ENCODE assay signal across 19 cellular contexts in the genomic region with DNA sequence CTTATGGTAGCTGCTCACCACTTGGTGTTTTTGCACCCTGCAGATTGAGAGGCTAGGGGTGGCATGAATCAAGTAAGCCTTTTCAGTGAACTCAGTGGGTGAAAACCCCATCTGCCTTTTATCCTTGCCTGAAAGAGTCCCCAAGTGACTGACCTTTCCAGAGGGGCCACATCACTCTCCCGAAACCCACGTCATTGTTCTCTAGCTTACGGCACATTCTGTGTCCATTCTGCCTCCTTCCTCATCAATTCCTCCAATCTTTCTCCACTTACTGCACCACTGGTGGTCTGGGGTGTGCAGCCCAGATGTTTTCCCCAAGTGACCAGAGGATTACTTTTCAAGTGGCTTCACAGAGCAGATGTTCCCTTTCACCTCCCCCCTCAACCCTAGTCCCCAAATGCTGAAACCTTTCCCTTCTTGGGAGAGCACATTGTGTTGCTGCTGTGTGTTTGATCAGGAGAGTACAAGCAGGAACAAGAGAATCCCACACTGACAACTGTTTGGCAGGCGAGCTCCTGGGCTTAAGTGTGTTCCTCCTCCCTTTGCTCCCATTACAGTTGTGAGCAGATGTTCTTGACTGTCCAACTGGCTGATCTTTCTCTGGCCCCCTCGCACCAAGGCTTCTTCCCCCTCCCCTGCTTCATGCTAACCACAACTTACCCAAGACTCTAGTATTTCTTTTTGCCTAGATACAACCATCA.
"Had no signal": no experiment of that assay in that cellular context is flagged by ENCODE, and none has a peak within 500 bp of the region (broad histone marks: within the 10 kb centered on the region; RNA-seq: fewer than 3 reads in every experiment).

No MANE protein-coding gene starts in this region.

- H3K27ac Mint-ChIP-seq: nephron had no signal

- H3K4me3 ChIP-seq: esophagus muscularis mucosa, hepatocyte, left ventricle myocardium inferior, lung, right lobe of liver had no signal

- H3K4me1 ChIP-seq: esophagus muscularis mucosa, left ventricle myocardium inferior, right lobe of liver had no signal

- H3K27me3 ChIP-seq: esophagus muscularis mucosa, hepatocyte, neutrophil, right lobe of liver had no signal

- H3K4me2 ChIP-seq: hepatocyte had no signal

- H2AFZ ChIP-seq: hepatocyte had no signal

- H3K9me3 Mint-ChIP-seq: central memory CD8-positive, alpha-beta T cell had no signal

- H3K36me3 Mint-ChIP-seq: naive B cell had no signal

- H3K4me3 Mint-ChIP-seq: central memory CD8-positive, alpha-beta T cell; naive B cell; nephron had no signal

- H3K79me2 ChIP-seq: hepatocyte had no signal

- DNase-seq: effector memory CD4-positive, alpha-beta T cell; foreskin fibroblast; kidney; left cardiac atrium; left ventricle myocardium inferior; mesendoderm; naive B cell; right lobe of liver; small intestine; stimulated activated CD4-positive, alpha-beta T cell treated with anti-CD3 and anti-CD28 coated beads, Interleukin-12 subunit alpha, Interleukin-12 subunit beta, amount 100 ng/mL, for 4 hours; stimulated activated naive CD4-positive, alpha-beta T cell treated with Interleukin-2 at 50 U/mL for 16 hours; trophoblast cell had no signal

- H3K4me1 Mint-ChIP-seq: central memory CD8-positive, alpha-beta T cell; naive B cell had no signal

- H3K36me3 ChIP-seq: esophagus muscularis mucosa, left ventricle myocardium inferior, neutrophil, right lobe of liver had no signal

- H3K9me3 ChIP-seq: esophagus muscularis mucosa, left ventricle myocardium inferior, neutrophil, right lobe of liver had no signal

- H3K27ac ChIP-seq: epithelial cell of prostate, esophagus muscularis mucosa, hepatocyte, left ventricle myocardium inferior, neutrophil, right lobe of liver had no signal
